Comparison of ENCODE assay signal across 1 cellular context in the genomic region with DNA sequence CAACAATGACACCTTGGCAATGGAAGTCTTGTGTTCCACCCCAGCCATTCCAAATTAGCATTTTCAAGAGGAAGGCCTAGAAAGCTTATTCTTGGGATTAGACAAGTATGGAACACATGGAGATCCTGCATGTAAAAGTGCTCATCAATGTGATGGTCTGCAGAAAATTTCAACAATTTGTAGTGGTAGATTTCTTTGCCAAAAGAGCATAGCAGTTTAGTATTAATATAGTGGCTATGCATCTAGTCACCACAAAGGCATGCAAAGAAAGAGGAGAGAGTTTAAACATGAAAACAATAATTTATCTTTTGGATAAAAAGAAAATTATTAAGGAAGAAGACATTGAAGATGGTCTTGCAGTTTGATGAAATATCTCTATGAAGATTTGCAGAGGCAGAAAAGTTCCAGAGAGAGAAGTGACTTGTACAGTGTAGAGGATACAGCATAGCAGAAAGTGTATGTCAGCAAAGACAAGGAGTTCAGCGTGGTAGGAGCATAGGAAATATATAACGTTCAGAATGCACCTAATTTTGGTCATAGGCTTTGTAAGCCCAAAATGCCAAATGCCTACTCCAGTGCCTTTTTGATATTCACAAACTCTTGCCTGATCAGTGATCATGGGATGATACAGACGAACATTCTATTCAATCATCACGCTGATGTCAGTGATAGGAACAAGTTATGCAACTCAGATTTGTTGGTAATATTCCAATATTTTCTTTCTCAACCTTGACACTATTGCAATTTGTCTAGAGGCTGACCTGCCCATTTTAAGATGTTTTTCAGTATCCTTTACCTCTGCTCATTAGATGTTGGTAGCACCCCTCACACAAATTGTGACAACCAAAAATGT.
TF ChIP-seq lines count a peak whose summit lies in the region.

No MANE protein-coding gene starts in this region.

TF ChIP-seq in HCT116, 20 proteins besides CTCF, POLR2A, EP300 and RAD21 (continued from another document):
- no peak for TF ChIP-seq ZBTB33 (IDR thresholded peaks at IDR 0.05; ENCODE audit: extremely low read depth, insufficient replicate concordance, low read length)
- TF ChIP-seq CEBPB (IDR thresholded peaks at IDR 0.05; ENCODE audit: low read depth), result no peak
- no peak for TF ChIP-seq ELF1 (IDR thresholded peaks at IDR 0.05; ENCODE audit: borderline replicate concordance, low read depth)
- no peak for TF ChIP-seq EGR1 (IDR thresholded peaks at IDR 0.05; ENCODE audit: low read depth)
- TF ChIP-seq ZFX (IDR thresholded peaks at IDR 0.05), result no peak
- TF ChIP-seq YY1 (IDR thresholded peaks at IDR 0.05; ENCODE audit: extremely low read depth, insufficient replicate concordance, low read depth, low read length), result no peak
- no peak for TF ChIP-seq FOSL1 (IDR thresholded peaks at IDR 0.05; ENCODE audit: low read depth)
TF ChIP-seq in HCT116: peak in this region for 0.
